In genomic region chr2:196875414-196875813, GRCh38 we compare ENCODE assay signal across 18 cellular contexts.
"Had no signal": no experiment of that assay in that cellular context is flagged by ENCODE, and none has a peak within 500 bp of the region (broad histone marks: within the 10 kb centered on the region; RNA-seq: fewer than 3 reads in every experiment).

No MANE protein-coding gene starts in this region.

- H3K4me3 Mint-ChIP-seq: naive thymus-derived CD4-positive, alpha-beta T cell; nephron progenitor cell; type B pancreatic cell had no signal

- ATAC-seq: gastrocnemius medialis; heart right ventricle; left lobe of liver; naive thymus-derived CD4-positive, alpha-beta T cell; psoas muscle; right lobe of liver had no signal

- H3K27ac Mint-ChIP-seq: nephron progenitor cell, type B pancreatic cell had no signal

- H3K4me1 Mint-ChIP-seq: nephron progenitor cell had no signal

- H3K27me3 Mint-ChIP-seq: naive thymus-derived CD4-positive, alpha-beta T cell; type B pancreatic cell had no signal

- H3K9me3 Mint-ChIP-seq: naive thymus-derived CD4-positive, alpha-beta T cell; nephron progenitor cell; type B pancreatic cell had no signal

- DNase-seq: effector memory CD4-positive, alpha-beta T cell; gastrocnemius medialis; heart right ventricle; hypothalamus; islet precursor cell; mammary epithelial cell; naive thymus-derived CD4-positive, alpha-beta T cell; nephron progenitor cell; psoas muscle; retina; right lobe of liver; stimulated activated CD4-positive, alpha-beta T cell treated with anti-CD3 and anti-CD28 coated beads, Interleukin-4, amount 100 ng/mL, for 4 hours; stimulated activated naive CD4-positive, alpha-beta T cell; thyroid gland had no signal

- FAIRE-seq: endometrium, urothelium cell line had no signal
